ENCODE assay signal across 13 cellular contexts in the genomic region with DNA sequence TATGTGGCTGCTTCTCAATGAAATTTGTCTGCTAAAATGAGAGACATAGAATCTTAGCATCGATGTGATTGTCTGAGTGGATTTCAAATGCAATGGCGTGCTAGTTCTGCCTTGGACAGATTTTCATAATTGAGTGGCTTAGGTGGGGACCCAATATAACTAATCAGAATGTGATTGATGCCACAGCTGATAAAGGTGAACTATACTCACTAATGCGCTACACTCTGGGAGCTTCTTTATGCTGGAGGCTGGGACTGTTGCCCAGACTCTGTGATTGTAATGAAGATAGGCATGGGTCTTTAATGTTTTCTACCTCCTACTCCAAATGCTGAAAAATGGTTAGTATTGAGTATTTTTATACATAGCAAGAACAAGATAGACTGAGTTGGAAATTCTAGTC.
DNase-seq lines count a peak whose midpoint lies in the region; ATAC-seq and TF ChIP-seq lines count a peak whose summit lies in the region.
"Had no signal": no experiment of that assay in that cellular context is flagged by ENCODE, and none has a peak within 500 bp of the region (broad histone marks: within the 10 kb centered on the region; RNA-seq: fewer than 3 reads in every experiment).

No MANE protein-coding gene starts in this region.

- in situ Hi-C loops in GM23248 (cut with MboI): loop anchor here (25.0 kb wide), 1 partner anchor 345 kb away; a partner anchor contains a TSS

- peaks cover 4% of the 10 kb centered on the region for H3F3A ChIP-seq in SK-N-SH (replicated peaks; ENCODE audit: insufficient read depth)
- H3F3A ChIP-seq in GM23248 (ENCODE audit: insufficient read depth): peaks cover 16% of the 10 kb centered on the region; the same call in 1 of the 2 replicates

- 64% methylated on average over 3 of the region's 3 CpGs for WGBS in SK-N-SH (ENCODE audit: low lambda C conversion rate)
- WGBS in GM23248 (ENCODE audit: low coverage in 1 of 2, low lambda C conversion rate in 2 of 2, missing lambda C conversion rate in 2 of 2), 2 experiments: 61 to 62% methylated on average over 3 of the region's 3 CpGs

- no peak overlapping the region for H3K9ac ChIP-seq in SK-N-SH
- H3K9ac ChIP-seq in GM23248: no peak overlapping the region
- H3K9ac ChIP-seq: BLaER1 had no signal

- H3K36me3 ChIP-seq in SK-N-SH (replicated peaks in 1 of 2; ENCODE audit: control insufficient read depth in 1 of 2, insufficient read depth in 2 of 2, low read length in 1 of 2): no peaks in the 10 kb centered on the region
- no peaks in the 10 kb centered on the region for H3K36me3 ChIP-seq in GM23248 (ENCODE audit: low read depth)
- H3K36me3 ChIP-seq: BLaER1 had no signal

- H3K27ac ChIP-seq in SK-N-SH (ENCODE audit: low read depth in 2 of 2, low read length in 1 of 2): no peak overlapping the region; a peak in 1 of 4 replicates
- no peak overlapping the region for H3K27ac ChIP-seq in GM23248
- H3K27ac ChIP-seq in VCaP: peak overlapping the region; percentile 74
- H3K27ac ChIP-seq: BLaER1 had no signal

- DNase-seq in SK-N-SH (no peak), GM23248 (no peak), hypothalamus (lab: John Stamatoyannopoulos, UW) (no peak), cerebellar cortex (ENCODE audit: low spot score) (no peak)
- DNase-seq: AML-193; Caco-2; CD8-positive, alpha-beta memory T cell; GOT3; H9 had no signal

- no peaks in the 10 kb centered on the region for H3K9me2 ChIP-seq in SK-N-SH
- no peaks in the 10 kb centered on the region for H3K9me2 ChIP-seq in GM23248 (ENCODE audit: insufficient read depth)

- H3K79me2 ChIP-seq in SK-N-SH (ENCODE audit: insufficient read depth) (no peaks in the 10 kb centered on the region), GM23248 (ENCODE audit: insufficient read depth) (no peaks in the 10 kb centered on the region)

- H3K9me3 ChIP-seq in SK-N-SH (no peaks in the 10 kb centered on the region), GM23248 (ENCODE audit: low read depth) (no peaks in the 10 kb centered on the region)
- H3K9me3 ChIP-seq: BLaER1, Caco-2 had no signal

- TF ChIP-seq CTCF in SK-N-SH (IDR thresholded peaks at IDR 0.05) (no peak), VCaP (conservative IDR thresholded peaks at IDR 0.05) (no peak)

- H2AFZ ChIP-seq in SK-N-SH (ENCODE audit: low read depth) (no peak overlapping the region), GM23248 (peak overlapping the region; percentile 18; the same call in 1 of the 2 replicates)

- peak in 1 of 2 experiments; percentile 35; a peak in 1 of 4 replicates for TF ChIP-seq EP300 in SK-N-SH (IDR thresholded peaks at IDR 0.05; ENCODE audit: borderline replicate concordance in 1 of 2, low read depth in 1 of 2, low read length in 1 of 2)

- POLR2A ChIA-PET in SK-N-SH (lab: Yijun Ruan, JAX): no interaction called here

- H3K4me3 ChIP-seq in SK-N-SH (ENCODE audit: low read depth in 2 of 2, low read length in 1 of 2) (no peak overlapping the region), GM23248 (no peak overlapping the region)
- H3K4me3 ChIP-seq: BLaER1, GM12878 had no signal

- no peak for ATAC-seq in SK-N-SH treated with all-trans-retinoic acid at 6 μM for 48 hours
- ATAC-seq: GM12878 had no signal

- TF ChIP-seq RAD21 in SK-N-SH (IDR thresholded peaks at IDR 0.05; ENCODE audit: low read length): 0 out of 2 replicates have a peak, but pooled peaks have one; percentile 5

- H4K20me1 ChIP-seq in SK-N-SH (ENCODE audit: insufficient read depth) (no peaks in the 10 kb centered on the region), GM23248 (ENCODE audit: insufficient read depth) (no peaks in the 10 kb centered on the region)
- H4K20me1 ChIP-seq: BLaER1 had no signal

- CTCF ChIA-PET in SK-N-SH (lab: Yijun Ruan, JAX): interaction anchor here (0.7 to 1.9 kb wide), 12 partner anchors 10 to 1621 kb away, joined by 3 to 7 read pairs (median 3); no protein-coding TSS in a partner anchor

- no peaks in the 10 kb centered on the region for H3K27me3 ChIP-seq in SK-N-SH (ENCODE audit: insufficient read depth)
- H3K27me3 ChIP-seq in GM23248 (replicated peaks; ENCODE audit: insufficient read depth): no peaks in the 10 kb centered on the region
- H3K27me3 ChIP-seq: BLaER1 had no signal

- H3K4me2 ChIP-seq in SK-N-SH: no peak overlapping the region
- no peak overlapping the region for H3K4me2 ChIP-seq in GM23248 (ENCODE audit: unreplicated experiment)
- H3K4me2 ChIP-seq: BLaER1 had no signal

- H3K4me1 ChIP-seq in SK-N-SH (ENCODE audit: control insufficient read depth in 1 of 2, insufficient read depth in 2 of 2, low read depth in 1 of 2, low read length in 1 of 2): peaks cover 0 to 15% of the 10 kb centered on the region in 2 experiments; a peak in 2 of 4 replicates
- H3K4me1 ChIP-seq in GM23248 (ENCODE audit: insufficient read depth): peaks cover 35% of the 10 kb centered on the region

TF ChIP-seq in SK-N-SH, 30 proteins besides CTCF, POLR2A, EP300 and RAD21:
- TF ChIP-seq, protein P1, sequence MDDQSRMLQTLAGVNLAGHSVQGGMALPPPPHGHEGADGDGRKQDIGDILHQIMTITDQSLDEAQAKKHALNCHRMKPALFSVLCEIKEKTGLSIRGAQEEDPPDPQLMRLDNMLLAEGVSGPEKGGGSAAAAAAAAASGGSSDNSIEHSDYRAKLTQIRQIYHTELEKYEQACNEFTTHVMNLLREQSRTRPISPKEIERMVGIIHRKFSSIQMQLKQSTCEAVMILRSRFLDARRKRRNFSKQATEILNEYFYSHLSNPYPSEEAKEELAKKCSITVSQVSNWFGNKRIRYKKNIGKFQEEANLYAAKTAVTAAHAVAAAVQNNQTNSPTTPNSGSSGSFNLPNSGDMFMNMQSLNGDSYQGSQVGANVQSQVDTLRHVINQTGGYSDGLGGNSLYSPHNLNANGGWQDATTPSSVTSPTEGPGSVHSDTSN (IDR thresholded peaks at IDR 0.05): 0 out of 2 replicates have a peak, but pooled peaks have one; percentile 21
- TF ChIP-seq TCF12 (IDR thresholded peaks at IDR 0.05) (no peak), GATA2 (CRISPR knock-in tag; IDR thresholded peaks at IDR 0.05) (peak; percentile 75), RFX5 (IDR thresholded peaks at IDR 0.05; ENCODE audit: low read length) (no peak), FOXM1 (IDR thresholded peaks at IDR 0.05; ENCODE audit: low read depth) (no peak), MXI1 (IDR thresholded peaks at IDR 0.05; ENCODE audit: low read depth, low read length) (no peak), POLR2AphosphoS5 (IDR thresholded peaks at IDR 0.05; ENCODE audit: low read depth, low read length) (no peak)
- TF ChIP-seq, protein P2, sequence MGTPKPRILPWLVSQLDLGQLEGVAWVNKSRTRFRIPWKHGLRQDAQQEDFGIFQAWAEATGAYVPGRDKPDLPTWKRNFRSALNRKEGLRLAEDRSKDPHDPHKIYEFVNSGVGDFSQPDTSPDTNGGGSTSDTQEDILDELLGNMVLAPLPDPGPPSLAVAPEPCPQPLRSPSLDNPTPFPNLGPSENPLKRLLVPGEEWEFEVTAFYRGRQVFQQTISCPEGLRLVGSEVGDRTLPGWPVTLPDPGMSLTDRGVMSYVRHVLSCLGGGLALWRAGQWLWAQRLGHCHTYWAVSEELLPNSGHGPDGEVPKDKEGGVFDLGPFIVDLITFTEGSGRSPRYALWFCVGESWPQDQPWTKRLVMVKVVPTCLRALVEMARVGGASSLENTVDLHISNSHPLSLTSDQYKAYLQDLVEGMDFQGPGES (IDR thresholded peaks at IDR 0.05; ENCODE audit: low read depth, low read length): no peak

TF ChIP-seq in SK-N-SH treated with all-trans-retinoic acid at 6 μM for 48 hours, 23 proteins besides CTCF, POLR2A, EP300 and RAD21:
- no peak for TF ChIP-seq ZNF70 (CRISPR knock-in tag; IDR thresholded peaks at IDR 0.05)
- no peak for TF ChIP-seq GLIS3 (CRISPR knock-in tag; IDR thresholded peaks at IDR 0.05)
- TF ChIP-seq TOX (CRISPR knock-in tag; IDR thresholded peaks at IDR 0.05; ENCODE audit: borderline replicate concordance): no peak
- no peak for TF ChIP-seq RARB (CRISPR knock-in tag; IDR thresholded peaks at IDR 0.05)
- TF ChIP-seq ARNTL (CRISPR knock-in tag; IDR thresholded peaks at IDR 0.05; ENCODE audit: borderline replicate concordance, low read depth): no peak
